In genomic region chr14:99312106-99312505, GRCh38 we compare ENCODE assay signal across 29 cellular contexts.
"Had no signal": no experiment of that assay in that cellular context is flagged by ENCODE, and none has a peak within 500 bp of the region (broad histone marks: within the 10 kb centered on the region; RNA-seq: fewer than 3 reads in every experiment).

No MANE protein-coding gene starts in this region.

- H3K4me3 Mint-ChIP-seq: activated CD4-positive, alpha-beta memory T cell treated with anti-CD3 and anti-CD28 coated beads, Interleukin-2, amount 10 ng/mL, durations not matched to agents 7 days and 5 days; activated CD4-positive, alpha-beta T cell treated with anti-CD3 and anti-CD28 coated beads for 36 hours; activated T-cell treated with anti-CD3 and anti-CD28 coated beads, Interleukin-2, amount 50 U/mL, for 72 hours; activated T-helper 17 cell treated with anti-CD3 and anti-CD28 coated beads, Interleukin-2, amount 50 U/mL, for 72 hours; brain; T-helper 1 cell treated with Interleukin-12 subunit alpha and Interleukin-12 subunit beta and Interleukin-4 antibody, amounts not matched to agents 30 μg/mL and 1 μg/mL, for 36 hours; T-helper 2 cell treated with Interferon-gamma antibody and Interleukin-4, amounts not matched to agents 5 μg/mL and 100 μg/mL, for 36 hours had no signal

- H3K27me3 Mint-ChIP-seq: activated CD4-positive, alpha-beta T cell treated with anti-CD3 and anti-CD28 coated beads for 36 hours had no signal

- H3K9me3 Mint-ChIP-seq: activated CD4-positive, alpha-beta memory T cell treated with anti-CD3 and anti-CD28 coated beads, Interleukin-2, amount 10 ng/mL, durations not matched to agents 7 days and 5 days; T-helper 1 cell treated with Interleukin-12 subunit alpha and Interleukin-12 subunit beta and Interleukin-4 antibody, amounts not matched to agents 30 μg/mL and 1 μg/mL, for 36 hours; T-helper 2 cell treated with Interferon-gamma antibody and Interleukin-4, amounts not matched to agents 5 μg/mL and 100 μg/mL, for 36 hours had no signal

- DNase-seq: activated CD4-positive, alpha-beta memory T cell treated with anti-CD3 and anti-CD28 coated beads, Interleukin-2, amount 10 ng/mL, durations not matched to agents 7 days and 5 days; activated CD4-positive, alpha-beta T cell treated with anti-CD3 and anti-CD28 coated beads for 36 hours; activated naive CD4-positive, alpha-beta T cell; activated T-cell treated with anti-CD3 and anti-CD28 coated beads, Interleukin-2, amount 50 U/mL, for 1 hour; activated T-cell treated with anti-CD3 and anti-CD28 coated beads, Interleukin-2, amount 50 U/mL, for 72 hours; adrenal gland; anterior cingulate cortex; caudate nucleus; cerebellar nuclear complex; Karpas-422; KBM-7; NCI-H1105; NCI-H1417 treated with DMSO at 0.1 percent for 48 hours; NCI-H187 treated with DMSO at 0.1 percent for 48 hours; NCI-H510A; NCI-H526; NCI-H748 treated with DMSO at 0.1 percent for 48 hours; NK-92 treated with Interleukin-12 subunit alpha and Interleukin-12 subunit beta, amount 100 ng/mL, for 24 hours; PC-3; Peyer's patch; RPMI8226; SHP77 treated with DMSO at 0.1 percent for 48 hours; SK-N-SH had no signal

- H3K4me1 Mint-ChIP-seq: activated CD4-positive, alpha-beta memory T cell treated with anti-CD3 and anti-CD28 coated beads, Interleukin-2, amount 10 ng/mL, durations not matched to agents 7 days and 5 days; activated CD4-positive, alpha-beta T cell treated with anti-CD3 and anti-CD28 coated beads for 36 hours; activated T-helper 17 cell treated with anti-CD3 and anti-CD28 coated beads, Interleukin-2, amount 50 U/mL, for 72 hours; brain had no signal

- H3K27ac Mint-ChIP-seq: activated CD4-positive, alpha-beta memory T cell treated with anti-CD3 and anti-CD28 coated beads, Interleukin-2, amount 10 ng/mL, durations not matched to agents 7 days and 5 days; activated CD4-positive, alpha-beta T cell treated with anti-CD3 and anti-CD28 coated beads for 36 hours; activated naive CD4-positive, alpha-beta T cell treated with anti-CD3 and anti-CD28 coated beads, Interleukin-2, amount 50 U/mL, for 72 hours; activated T-cell treated with anti-CD3 and anti-CD28 coated beads, Interleukin-2, amount 50 U/mL, for 72 hours; activated T-helper 17 cell treated with anti-CD3 and anti-CD28 coated beads, Interleukin-2, amount 50 U/mL, for 72 hours; brain; T-helper 1 cell treated with Interleukin-12 subunit alpha and Interleukin-12 subunit beta and Interleukin-4 antibody, amounts not matched to agents 30 μg/mL and 1 μg/mL, for 36 hours; T-helper 2 cell treated with Interferon-gamma antibody and Interleukin-4, amounts not matched to agents 5 μg/mL and 100 μg/mL, for 36 hours had no signal

- H3K36me3 Mint-ChIP-seq: brain had no signal

- ATAC-seq: activated CD4-positive, alpha-beta T cell treated with anti-CD3 and anti-CD28 coated beads for 36 hours; activated CD4-positive, CD25-positive, alpha-beta regulatory T cell treated with anti-CD3 and anti-CD28 coated beads, Interleukin-2, amount 50 U/mL, for 24 hours; activated naive CD4-positive, alpha-beta T cell treated with anti-CD3 and anti-CD28 coated beads, Interleukin-2, amount 50 U/mL, for 72 hours; activated T-cell treated with anti-CD3 and anti-CD28 coated beads, Interleukin-2, amount 50 U/mL, for 72 hours; activated T-helper 17 cell treated with anti-CD3 and anti-CD28 coated beads, Interleukin-2, amount 50 U/mL, for 72 hours; PC-3 had no signal
